In genomic region chr2:118223487-118224136, GRCh38 we compare ENCODE assay signal across 8 cellular contexts.
DNase-seq lines count a peak whose midpoint lies in the region; ATAC-seq lines count a peak whose summit lies in the region.

No MANE protein-coding gene starts in this region.

- no peaks in the 10 kb centered on the region for H3K36me3 Mint-ChIP-seq in activated naive CD8-positive, alpha-beta T cell treated with anti-CD3 and anti-CD28 coated beads, Interleukin-2, amount 10 ng/mL, durations not matched to agents 7 days and 5 days

- peaks cover 84% of the 10 kb centered on the region for H3K27me3 Mint-ChIP-seq in activated naive CD8-positive, alpha-beta T cell treated with anti-CD3 and anti-CD28 coated beads, Interleukin-2, amount 10 ng/mL, durations not matched to agents 7 days and 5 days

- peak overlapping the region in 1 of 2 donors; percentile 6 for H3K9ac ChIP-seq in mucosa of rectum (ENCODE audit: low read depth in 1 of 2, low read length in 2 of 2)

- peaks cover 39 to 63% of the 10 kb centered on the region in 2 donors for H3K27me3 ChIP-seq in mucosa of rectum (ENCODE audit: control insufficient read depth in 2 of 2, insufficient read depth in 2 of 2, low read length in 2 of 2)

- H3K4me1 ChIP-seq in mucosa of rectum (ENCODE audit: control insufficient read depth in 2 of 2, insufficient read depth in 2 of 2, low read length in 2 of 2): peaks cover 10 to 11% of the 10 kb centered on the region in 2 donors

- H3K27ac Mint-ChIP-seq in activated naive CD8-positive, alpha-beta T cell treated with anti-CD3 and anti-CD28 coated beads, Interleukin-2, amount 10 ng/mL, durations not matched to agents 7 days and 5 days: peak overlapping the region; percentile 42

- DNase-seq in activated naive CD8-positive, alpha-beta T cell treated with anti-CD3 and anti-CD28 coated beads, Interleukin-2, amount 10 ng/mL, durations not matched to agents 7 days and 5 days: no peak
- DNase-seq in DMS79 (lab: John Stamatoyannopoulos, UW) (no peak), NCI-H146 (lab: John Stamatoyannopoulos, UW) (no peak), midbrain (lab: John Stamatoyannopoulos, UW) (no peak)

- H3K4me3 ChIP-seq in mucosa of rectum (ENCODE audit: low read length in 2 of 2): peak overlapping the region; percentile 63 to 69

- no peak overlapping the region for H3K27ac ChIP-seq in mucosa of rectum (ENCODE audit: low read depth in 2 of 2, low read length in 2 of 2)

- POLR2A ChIA-PET in activated naive CD8-positive, alpha-beta T cell treated with anti-CD3 and anti-CD28 coated beads, Interleukin-2, amount 10 ng/mL, durations not matched to agents 7 days and 5 days (lab: Charles Lee): interaction anchor here (1.4 kb wide), 1 partner anchor 632 kb away, joined by 3 read pairs; no protein-coding TSS in a partner anchor

- peaks cover 13% of the 10 kb centered on the region for H3K4me1 Mint-ChIP-seq in activated naive CD8-positive, alpha-beta T cell treated with anti-CD3 and anti-CD28 coated beads, Interleukin-2, amount 10 ng/mL, durations not matched to agents 7 days and 5 days

- no peaks in the 10 kb centered on the region for H3K9me3 Mint-ChIP-seq in activated naive CD8-positive, alpha-beta T cell treated with anti-CD3 and anti-CD28 coated beads, Interleukin-2, amount 10 ng/mL, durations not matched to agents 7 days and 5 days

- H3K9me3 ChIP-seq in mucosa of rectum (ENCODE audit: control insufficient read depth in 2 of 2, low read length in 2 of 2): no peaks in the 10 kb centered on the region

- ATAC-seq in GM18868 (IDR thresholded peaks at IDR 0.05; ENCODE audit: unreplicated experiment) (peak; percentile 13), HG02798 (IDR thresholded peaks at IDR 0.05; ENCODE audit: poor library complexity, unreplicated experiment) (peak; percentile 1), HG03342 (IDR thresholded peaks at IDR 0.05; ENCODE audit: unreplicated experiment) (no peak)
- ATAC-seq in activated naive CD8-positive, alpha-beta T cell treated with anti-CD3 and anti-CD28 coated beads, Interleukin-2, amount 10 ng/mL, durations not matched to agents 7 days and 5 days (ENCODE audit: low read depth): peak; percentile 11

- peak overlapping the region; percentile 84 for H3K4me3 Mint-ChIP-seq in activated naive CD8-positive, alpha-beta T cell treated with anti-CD3 and anti-CD28 coated beads, Interleukin-2, amount 10 ng/mL, durations not matched to agents 7 days and 5 days

- H3K36me3 ChIP-seq in mucosa of rectum (ENCODE audit: control insufficient read depth in 2 of 2, insufficient read depth in 2 of 2, low read length in 2 of 2): no peaks in the 10 kb centered on the region
